Comparison of ENCODE assay signal across 10 cellular contexts in the genomic region with DNA sequence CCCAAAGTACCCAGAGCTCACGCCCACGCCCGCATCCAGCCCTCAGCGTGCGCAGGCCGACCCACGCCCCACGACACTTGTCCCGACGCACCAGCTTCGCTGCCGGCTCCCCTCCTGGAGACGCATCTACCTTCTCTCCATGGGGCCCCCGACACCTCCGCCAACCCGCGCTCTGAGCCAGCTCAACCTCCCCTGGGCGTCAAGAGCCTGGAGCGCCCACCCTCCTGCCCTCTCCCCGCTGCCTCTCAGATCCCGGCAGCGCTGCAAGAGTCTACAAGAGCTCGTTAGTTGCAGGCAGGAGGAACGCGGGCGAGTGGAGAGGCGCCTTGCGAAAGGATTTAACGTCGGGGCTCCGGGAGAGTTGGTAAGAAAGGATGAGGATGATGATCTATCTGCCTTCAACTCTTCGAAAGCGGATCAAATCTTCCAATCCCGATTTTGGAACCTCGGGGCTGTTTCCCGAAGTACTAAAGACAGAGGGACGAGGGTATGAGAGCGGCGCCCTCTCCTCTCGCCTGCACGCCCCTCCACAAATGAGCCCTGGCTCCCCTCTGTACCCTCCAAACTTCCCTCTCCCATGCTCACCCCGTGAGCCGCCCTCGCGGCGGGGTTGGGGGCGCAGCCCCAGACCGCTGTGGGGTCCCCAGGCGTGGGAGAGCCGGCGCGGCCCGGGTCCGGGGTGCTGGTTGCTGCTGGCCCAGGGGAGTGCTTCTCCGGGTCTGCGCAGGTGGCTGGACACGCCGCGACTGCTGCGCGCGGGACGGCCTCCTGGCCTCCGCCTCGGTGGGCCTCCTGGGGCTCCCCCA. TPM values are rescaled to one million over a fixed set of nuclear protein-coding genes. Genes with fewer than 3 reads are reported as not detected.
A peak's percentile ranks its signal among the peaks of the same experiment; 100 is the strongest.
DNase-seq lines count a peak whose midpoint lies in the region; ATAC-seq, FAIRE-seq and TF ChIP-seq lines count a peak whose summit lies in the region.
"Had no signal": no experiment of that assay in that cellular context is flagged by ENCODE, and none has a peak within 500 bp of the region (broad histone marks: within the 10 kb centered on the region; RNA-seq: fewer than 3 reads in every experiment).

No MANE protein-coding gene starts in this region.

- no peak for FAIRE-seq in astrocyte (lab: Jason Lieb, UNC)

- peaks cover 79% of the 10 kb centered on the region for H3K79me2 ChIP-seq in astrocyte (ENCODE audit: insufficient read depth, low read length)

- H3K4me3 Mint-ChIP-seq in HFFc6 (peak overlapping the region; percentile 87), astrocyte (ENCODE audit: unreplicated experiment) (peak overlapping the region; percentile 92)

- no peaks in the 10 kb centered on the region for H3K27me3 ChIP-seq in astrocyte (ENCODE audit: insufficient read depth, low read length)
- no peaks in the 10 kb centered on the region for H3K27me3 ChIP-seq in skeletal muscle satellite cell (ENCODE audit: control insufficient read depth, insufficient read depth, low read length)

- peaks cover 70% of the 10 kb centered on the region for H3K4me1 Mint-ChIP-seq in HFFc6 (ENCODE audit: low read depth)
- H3K4me1 Mint-ChIP-seq in astrocyte (ENCODE audit: low read depth, unreplicated experiment): peaks cover 49% of the 10 kb centered on the region

- H3K36me3 ChIP-seq in astrocyte (ENCODE audit: insufficient read depth, low read length) (no peaks in the 10 kb centered on the region), skeletal muscle satellite cell (ENCODE audit: insufficient read depth, low read length) (peaks cover 6% of the 10 kb centered on the region)

- H3K9ac ChIP-seq in astrocyte (ENCODE audit: low read length): peak overlapping the region; percentile 77
- peak overlapping the region; percentile 85 for H3K9ac ChIP-seq in skeletal muscle satellite cell (ENCODE audit: low read depth, low read length)

- peaks cover 35% of the 10 kb centered on the region for H4K20me1 ChIP-seq in astrocyte (ENCODE audit: insufficient read depth, low read length)

- H3K27me3 Mint-ChIP-seq in HFFc6 (ENCODE audit: insufficient read depth) (no peaks in the 10 kb centered on the region), astrocyte (ENCODE audit: low read depth, unreplicated experiment) (no peaks in the 10 kb centered on the region)

- H3K27ac ChIP-seq in astrocyte (ENCODE audit: low read depth, low read length): no peak overlapping the region

- peak overlapping the region; percentile 71 for H3K4me3 ChIP-seq in astrocyte (ENCODE audit: insufficient read depth, low read depth, low read length)
- peak overlapping the region; percentile 63 for H3K4me3 ChIP-seq in iPS-18c (ENCODE audit: insufficient read depth, low read depth, low read length)
- peak overlapping the region; percentile 75 for H3K4me3 ChIP-seq in skeletal muscle satellite cell (ENCODE audit: low read length)

- H2AFZ ChIP-seq in astrocyte (ENCODE audit: low read depth, low read length): peak overlapping the region; percentile 68

- H3K9me3 ChIP-seq in astrocyte (ENCODE audit: insufficient read depth, low read depth, low read length): no peaks in the 10 kb centered on the region
- H3K9me3 ChIP-seq in iPS-18c (ENCODE audit: control insufficient read depth, insufficient read depth, low read length): no peaks in the 10 kb centered on the region
- no peaks in the 10 kb centered on the region for H3K9me3 ChIP-seq in skeletal muscle satellite cell (replicated peaks; ENCODE audit: low read length)

- ATAC-seq in GM21447 (IDR thresholded peaks at IDR 0.05; ENCODE audit: unreplicated experiment): no peak

- H3K36me3 Mint-ChIP-seq in HFFc6 (ENCODE audit: low read depth) (peaks cover 5% of the 10 kb centered on the region; the same call in 1 of the 2 replicates), astrocyte (ENCODE audit: low read depth, unreplicated experiment) (peaks cover 11% of the 10 kb centered on the region)

- H3K9me3 Mint-ChIP-seq in HFFc6: no peaks in the 10 kb centered on the region
- no peaks in the 10 kb centered on the region for H3K9me3 Mint-ChIP-seq in astrocyte (ENCODE audit: unreplicated experiment)

- TF ChIP-seq CTCF in HFFc6 (IDR thresholded peaks at IDR 0.05) (no peak), astrocyte (IDR thresholded peaks at IDR 0.05; ENCODE audit: insufficient read depth, low read depth, low read length) (no peak)

- DNase-seq in HFFc6: no peak
- no peak for DNase-seq in astrocyte (ENCODE audit: low read depth)
- DNase-seq in NCI-H69 (lab: John Stamatoyannopoulos, UW): no peak
- no peak for DNase-seq in mucosa of gallbladder (ENCODE audit: low spot score)
- DNase-seq in C1 segment of cervical spinal cord (lab: John Stamatoyannopoulos, UW): no peak
- DNase-seq: cortex of kidney, SHP77 treated with DMSO at 0.1 percent for 48 hours had no signal

- H3K27ac Mint-ChIP-seq in HFFc6: peak overlapping the region; percentile 58
- H3K27ac Mint-ChIP-seq in astrocyte (ENCODE audit: unreplicated experiment): peak overlapping the region; percentile 75

- H3K4me2 ChIP-seq in astrocyte (ENCODE audit: low read length) (peak overlapping the region; percentile 94), skeletal muscle satellite cell (ENCODE audit: low read length) (peak overlapping the region; percentile 98)

- H3K4me1 ChIP-seq in astrocyte (ENCODE audit: insufficient read depth, low read length): peaks cover 53% of the 10 kb centered on the region
- peaks cover 65% of the 10 kb centered on the region for H3K4me1 ChIP-seq in skeletal muscle satellite cell (ENCODE audit: control insufficient read depth, insufficient read depth, low read length)

RNA-seq across cellular contexts. Expression of a gene that starts 1.0 kb away (rescaled TPM):
- 100 to 1,000 TPM; 109 to 165 (median 120) TPM for total RNA-seq in HFFc6 (2021; fragmentation: NEBNext Ultra II Directional; extraction: Animal tissue kit (Norgen Biotek cat#: 25700))
- total RNA-seq in astrocyte: 162 and 196 TPM in 2 replicates
- 59.3 and 119 TPM in 2 replicates for total RNA-seq in skeletal muscle satellite cell (2012; rRNA removed)
- total RNA-seq in mucosa of gallbladder: 84.9 TPM
